In the genomic region with DNA sequence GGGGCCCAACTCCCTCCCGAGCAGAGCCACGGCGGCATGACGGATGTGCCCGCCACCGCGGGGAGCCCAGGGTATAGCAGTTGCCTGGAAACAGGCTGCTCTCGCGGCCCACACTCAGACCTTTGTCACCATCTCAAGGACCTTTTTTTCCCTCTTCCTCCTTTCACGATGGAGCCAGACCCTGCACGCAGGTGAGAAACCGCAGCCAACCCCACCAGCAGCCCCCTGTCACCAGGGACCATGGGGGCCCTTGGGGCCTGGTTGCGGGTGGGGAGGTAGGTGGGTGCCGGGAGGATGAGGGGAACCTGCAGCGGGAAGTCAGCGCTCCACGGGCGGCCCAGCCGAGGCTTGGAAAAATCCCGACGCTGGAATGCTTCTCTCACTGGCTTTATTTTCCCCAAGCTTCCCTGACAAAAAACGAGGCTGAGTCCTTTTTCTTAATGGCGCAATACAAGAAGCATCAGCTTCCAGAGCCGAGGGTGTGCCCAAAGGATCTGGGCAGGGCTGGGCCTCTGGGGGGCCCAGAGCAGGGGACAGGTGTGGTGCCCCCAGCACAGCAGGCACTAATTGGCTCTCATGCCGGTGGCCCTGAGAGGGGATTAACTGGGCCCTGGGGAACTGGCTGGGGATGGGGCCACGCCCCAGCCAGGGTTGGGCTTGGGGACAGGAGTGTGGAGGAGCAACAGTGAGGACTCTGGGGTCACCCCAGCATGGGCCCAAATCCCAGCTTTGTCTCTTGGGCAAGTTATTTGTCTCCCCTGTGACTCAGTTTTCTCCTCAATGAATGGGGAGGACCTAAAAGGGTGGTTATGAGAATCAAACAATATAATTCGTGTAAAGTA, we compare ENCODE assay signal across 12 cellular contexts. TPM values are rescaled to one million over a fixed set of nuclear protein-coding genes. Genes with fewer than 3 reads are reported as not detected.
DNase-seq lines count a peak whose midpoint lies in the region; ATAC-seq and TF ChIP-seq lines count a peak whose summit lies in the region.
"Had no signal": no experiment of that assay in that cellular context is flagged by ENCODE, and none has a peak within 500 bp of the region (broad histone marks: within the 10 kb centered on the region; RNA-seq: fewer than 3 reads in every experiment).

No MANE protein-coding gene starts in this region.

- H3K27ac Mint-ChIP-seq in glutamatergic neuron (ENCODE audit: unreplicated experiment) = no peak overlapping the region

- peak overlapping the region; percentile 58 for H3K27ac ChIP-seq in thymus (ENCODE audit: low read depth)

- H3K4me1 Mint-ChIP-seq in glutamatergic neuron (ENCODE audit: low read depth, unreplicated experiment) = peaks cover 48% of the 10 kb centered on the region

- no peak for ATAC-seq in HG02852 (IDR thresholded peaks at IDR 0.05; ENCODE audit: unreplicated experiment)

- H3K36me3 ChIP-seq in thymus (ENCODE audit: control insufficient read depth, insufficient read depth) = peaks cover 17% of the 10 kb centered on the region
- H3K36me3 ChIP-seq: HAP-1 had no signal

- H3K27me3 Mint-ChIP-seq in glutamatergic neuron (ENCODE audit: unreplicated experiment) = peaks cover 31% of the 10 kb centered on the region

- 19% methylated on average over 27 of the region's 27 CpGs for WGBS in thymus

- H3K4me1 ChIP-seq in thymus (ENCODE audit: control insufficient read depth, insufficient read depth, low read length) = peaks cover 18% of the 10 kb centered on the region

- peaks cover 28% of the 10 kb centered on the region for H3K9me3 Mint-ChIP-seq in glutamatergic neuron (ENCODE audit: unreplicated experiment)

- no peak for TF ChIP-seq CTCF in glutamatergic neuron (IDR thresholded peaks at IDR 0.05; ENCODE audit: partially characterized antibody, unreplicated experiment)

- no peaks in the 10 kb centered on the region for H3K27me3 ChIP-seq in thymus (ENCODE audit: control insufficient read depth, insufficient read depth)

- H3K9me3 ChIP-seq in thymus (ENCODE audit: control insufficient read depth) = no peaks in the 10 kb centered on the region
- H3K9me3 ChIP-seq: HAP-1 had no signal

- no peak overlapping the region for H3K4me3 Mint-ChIP-seq in glutamatergic neuron (ENCODE audit: unreplicated experiment)

- H3K36me3 Mint-ChIP-seq in glutamatergic neuron (ENCODE audit: unreplicated experiment) = peaks cover 5% of the 10 kb centered on the region

- peak overlapping the region; percentile 11 for H3K4me3 ChIP-seq in thymus (ENCODE audit: low read length)
- H3K4me3 ChIP-seq: HAP-1 had no signal

- peak; percentile 38 for DNase-seq in stimulated activated CD4-positive, alpha-beta T cell treated with anti-CD3 and anti-CD28 coated beads, Interleukin-15, amount 100 ng/mL, for 24 hours
- DNase-seq in stimulated activated CD4-positive, alpha-beta T cell treated with anti-CD3 and anti-CD28 coated beads, Interleukin-12 subunit alpha, Interleukin-12 subunit beta, amount 100 ng/mL, for 4 hours = no peak
- DNase-seq in NCI-H69 (lab: John Stamatoyannopoulos, UW) (peak; percentile 94), glutamatergic neuron (peak; percentile 50), cerebellar nuclear complex (lab: John Stamatoyannopoulos, UW) (no peak), SKM-1 (lab: John Stamatoyannopoulos, UW; ENCODE audit: unreplicated experiment) (no peak)
- DNase-seq: erythroblast, NCI-H774, T1000 had no signal

RNA-seq across cellular contexts. Expression of gene NOL4L, which starts 23.9 kb away (rescaled TPM):
- total RNA-seq in glutamatergic neuron (ENCODE audit: unreplicated experiment) = 106 TPM
- 14.1 TPM for polyA plus RNA-seq in thymus

Comparison
In these comparisons a context has a peak if more than half of its experiments do, and no peak if none do; other contexts are left out.
1. DNase-seq: peak in stimulated activated CD4-positive, alpha-beta T cell treated with anti-CD3 and anti-CD28 coated beads, Interleukin-15, amount 100 ng/mL, for 24 hours (single experiment), NCI-H69 (single experiment) and glutamatergic neuron (single experiment); none in stimulated activated CD4-positive, alpha-beta T cell treated with anti-CD3 and anti-CD28 coated beads, Interleukin-12 subunit alpha, Interleukin-12 subunit beta, amount 100 ng/mL, for 4 hours (single experiment), cerebellar nuclear complex (0 of 2) and SKM-1 (single experiment).